In the genomic region with DNA sequence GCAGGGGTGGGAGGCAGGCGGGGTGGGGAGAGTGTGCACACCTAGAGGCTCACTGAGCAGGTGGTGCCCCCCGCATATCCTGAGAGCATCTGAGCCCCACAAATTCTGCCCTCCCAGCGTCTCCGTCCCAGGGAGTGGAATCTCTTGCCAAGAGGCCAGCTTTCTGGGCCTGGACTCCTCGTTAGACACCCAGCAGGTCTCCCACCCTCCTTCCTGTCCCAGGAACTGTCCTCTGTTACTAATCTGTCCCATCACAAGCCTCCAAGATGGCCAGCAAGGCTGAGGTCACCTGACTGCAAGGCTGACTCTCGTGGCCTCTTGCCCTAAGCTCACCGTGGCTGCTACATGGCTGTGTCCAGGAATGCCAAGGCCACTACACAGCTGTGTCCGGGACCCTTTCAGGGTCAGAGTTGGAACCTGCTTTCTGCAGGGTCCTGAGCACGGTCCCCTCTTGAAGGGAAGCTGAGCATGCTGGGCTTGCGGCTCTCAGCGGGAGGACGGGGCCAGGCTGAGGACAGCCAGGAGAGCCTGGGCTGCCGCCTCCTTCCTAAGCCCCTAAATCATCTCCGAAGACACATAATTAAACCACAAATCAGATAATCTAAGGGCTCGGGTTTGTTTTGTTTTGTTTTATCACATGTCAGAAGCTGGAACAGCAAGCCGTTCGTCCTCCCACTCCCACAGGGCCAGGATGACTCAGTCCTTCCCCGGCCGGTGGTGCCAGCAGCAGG, we compare ENCODE assay signal across 1 cellular context.
A peak's percentile ranks its signal among the peaks of the same experiment; 100 is the strongest.
TF ChIP-seq lines count a peak whose summit lies in the region.

No MANE protein-coding gene starts in this region.

TF ChIP-seq in K562, 482 proteins besides CTCF, POLR2A, EP300 and RAD21 (continued from another document and continues in another):
- TF ChIP-seq MYC (IDR thresholded peaks at IDR 0.05; ENCODE audit: low read depth, low read length) (no peak), MYC (CRISPR knock-in tag; IDR thresholded peaks at IDR 0.05; ENCODE audit: borderline replicate concordance, low read depth) (no peak), ZNF830 (CRISPR knock-in tag; IDR thresholded peaks at IDR 0.05) (no peak), SOX6 (IDR thresholded peaks at IDR 0.05) (peak; percentile 47; the same call in 1 of the 2 replicates), CGGBP1 (CRISPR knock-in tag; IDR thresholded peaks at IDR 0.05) (no peak), HOXB6 (CRISPR knock-in tag; IDR thresholded peaks at IDR 0.05; ENCODE audit: borderline replicate concordance) (no peak), E2F1 (CRISPR knock-in tag; IDR thresholded peaks at IDR 0.05) (no peak), MECOM (CRISPR knock-in tag; IDR thresholded peaks at IDR 0.05) (no peak), AFF4 (CRISPR knock-in tag; IDR thresholded peaks at IDR 0.05) (no peak), HDAC2 (IDR thresholded peaks at IDR 0.05) (no peak), SMAD2 (IDR thresholded peaks at IDR 0.05; ENCODE audit: low read depth, low read length) (no peak), GTF2F1 (IDR thresholded peaks at IDR 0.05; ENCODE audit: low read depth, low read length) (no peak), NR2C2 (CRISPR knock-in tag; IDR thresholded peaks at IDR 0.05) (no peak), NR2C2 (tag; IDR thresholded peaks at IDR 0.05) (no peak), XRCC3 (IDR thresholded peaks at IDR 0.05) (no peak), KAT7 (CRISPR knock-in tag; IDR thresholded peaks at IDR 0.05; ENCODE audit: borderline replicate concordance) (no peak), ZNF263 (CRISPR knock-in tag; IDR thresholded peaks at IDR 0.05; ENCODE audit: borderline replicate concordance) (peak; percentile 54; the same call in 1 of the 2 replicates), LCOR (CRISPR knock-in tag; IDR thresholded peaks at IDR 0.05) (no peak), HNRNPH1 (optimal IDR thresholded peaks at IDR 0.05; ENCODE audit: low read depth, low read length) (no peak), ZNF740 (CRISPR knock-in tag; IDR thresholded peaks at IDR 0.05) (no peak), ZNF740 (tag; IDR thresholded peaks at IDR 0.05) (no peak), ZNF707 (CRISPR knock-in tag; conservative IDR thresholded peaks at IDR 0.05) (no peak), BRD9 (IDR thresholded peaks at IDR 0.05; ENCODE audit: low read depth, partially characterized antibody) (no peak), ZNF146 (CRISPR knock-in tag; IDR thresholded peaks at IDR 0.05; ENCODE audit: unreplicated experiment) (no peak), DEAF1 (CRISPR knock-in tag; IDR thresholded peaks at IDR 0.05) (no peak), RFX7 (CRISPR knock-in tag; IDR thresholded peaks at IDR 0.05) (no peak), ZNF41 (CRISPR knock-in tag; conservative IDR thresholded peaks at IDR 0.05) (no peak), RCOR1 (IDR thresholded peaks at IDR 0.05; ENCODE audit: borderline replicate concordance in 1 of 2, low read depth in 2 of 2, low read length in 2 of 2) (peak in 1 of 2 experiments; percentile 51; a peak in 1 of 4 replicates), KAT2B (IDR thresholded peaks at IDR 0.05; ENCODE audit: low read depth, low read length) (no peak), HNRNPLL (IDR thresholded peaks at IDR 0.05; ENCODE audit: low read depth, low read length, poor library complexity, severe bottlenecking) (no peak), SNIP1 (IDR thresholded peaks at IDR 0.05; ENCODE audit: low read depth) (no peak), BRF1 (IDR thresholded peaks at IDR 0.05; ENCODE audit: borderline replicate concordance, extremely low read depth, insufficient read length) (no peak)
- TF ChIP-seq, protein P1, sequence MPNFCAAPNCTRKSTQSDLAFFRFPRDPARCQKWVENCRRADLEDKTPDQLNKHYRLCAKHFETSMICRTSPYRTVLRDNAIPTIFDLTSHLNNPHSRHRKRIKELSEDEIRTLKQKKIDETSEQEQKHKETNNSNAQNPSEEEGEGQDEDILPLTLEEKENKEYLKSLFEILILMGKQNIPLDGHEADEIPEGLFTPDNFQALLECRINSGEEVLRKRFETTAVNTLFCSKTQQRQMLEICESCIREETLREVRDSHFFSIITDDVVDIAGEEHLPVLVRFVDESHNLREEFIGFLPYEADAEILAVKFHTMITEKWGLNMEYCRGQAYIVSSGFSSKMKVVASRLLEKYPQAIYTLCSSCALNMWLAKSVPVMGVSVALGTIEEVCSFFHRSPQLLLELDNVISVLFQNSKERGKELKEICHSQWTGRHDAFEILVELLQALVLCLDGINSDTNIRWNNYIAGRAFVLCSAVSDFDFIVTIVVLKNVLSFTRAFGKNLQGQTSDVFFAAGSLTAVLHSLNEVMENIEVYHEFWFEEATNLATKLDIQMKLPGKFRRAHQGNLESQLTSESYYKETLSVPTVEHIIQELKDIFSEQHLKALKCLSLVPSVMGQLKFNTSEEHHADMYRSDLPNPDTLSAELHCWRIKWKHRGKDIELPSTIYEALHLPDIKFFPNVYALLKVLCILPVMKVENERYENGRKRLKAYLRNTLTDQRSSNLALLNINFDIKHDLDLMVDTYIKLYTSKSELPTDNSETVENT (CRISPR knock-in tag; IDR thresholded peaks at IDR 0.05), result no peak
- TF ChIP-seq, protein P2, sequence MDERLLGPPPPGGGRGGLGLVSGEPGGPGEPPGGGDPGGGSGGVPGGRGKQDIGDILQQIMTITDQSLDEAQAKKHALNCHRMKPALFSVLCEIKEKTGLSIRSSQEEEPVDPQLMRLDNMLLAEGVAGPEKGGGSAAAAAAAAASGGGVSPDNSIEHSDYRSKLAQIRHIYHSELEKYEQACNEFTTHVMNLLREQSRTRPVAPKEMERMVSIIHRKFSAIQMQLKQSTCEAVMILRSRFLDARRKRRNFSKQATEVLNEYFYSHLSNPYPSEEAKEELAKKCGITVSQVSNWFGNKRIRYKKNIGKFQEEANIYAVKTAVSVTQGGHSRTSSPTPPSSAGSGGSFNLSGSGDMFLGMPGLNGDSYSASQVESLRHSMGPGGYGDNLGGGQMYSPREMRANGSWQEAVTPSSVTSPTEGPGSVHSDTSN (CRISPR knock-in tag; IDR thresholded peaks at IDR 0.05; ENCODE audit: low read depth), result no peak
- TF ChIP-seq, protein P2 (tag; conservative IDR thresholded peaks at IDR 0.05; ENCODE audit: low read depth), result peak; percentile 65
- TF ChIP-seq, protein P3, sequence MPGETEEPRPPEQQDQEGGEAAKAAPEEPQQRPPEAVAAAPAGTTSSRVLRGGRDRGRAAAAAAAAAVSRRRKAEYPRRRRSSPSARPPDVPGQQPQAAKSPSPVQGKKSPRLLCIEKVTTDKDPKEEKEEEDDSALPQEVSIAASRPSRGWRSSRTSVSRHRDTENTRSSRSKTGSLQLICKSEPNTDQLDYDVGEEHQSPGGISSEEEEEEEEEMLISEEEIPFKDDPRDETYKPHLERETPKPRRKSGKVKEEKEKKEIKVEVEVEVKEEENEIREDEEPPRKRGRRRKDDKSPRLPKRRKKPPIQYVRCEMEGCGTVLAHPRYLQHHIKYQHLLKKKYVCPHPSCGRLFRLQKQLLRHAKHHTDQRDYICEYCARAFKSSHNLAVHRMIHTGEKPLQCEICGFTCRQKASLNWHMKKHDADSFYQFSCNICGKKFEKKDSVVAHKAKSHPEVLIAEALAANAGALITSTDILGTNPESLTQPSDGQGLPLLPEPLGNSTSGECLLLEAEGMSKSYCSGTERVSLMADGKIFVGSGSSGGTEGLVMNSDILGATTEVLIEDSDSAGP (CRISPR knock-in tag; IDR thresholded peaks at IDR 0.05), result no peak
- TF ChIP-seq, protein P4, sequence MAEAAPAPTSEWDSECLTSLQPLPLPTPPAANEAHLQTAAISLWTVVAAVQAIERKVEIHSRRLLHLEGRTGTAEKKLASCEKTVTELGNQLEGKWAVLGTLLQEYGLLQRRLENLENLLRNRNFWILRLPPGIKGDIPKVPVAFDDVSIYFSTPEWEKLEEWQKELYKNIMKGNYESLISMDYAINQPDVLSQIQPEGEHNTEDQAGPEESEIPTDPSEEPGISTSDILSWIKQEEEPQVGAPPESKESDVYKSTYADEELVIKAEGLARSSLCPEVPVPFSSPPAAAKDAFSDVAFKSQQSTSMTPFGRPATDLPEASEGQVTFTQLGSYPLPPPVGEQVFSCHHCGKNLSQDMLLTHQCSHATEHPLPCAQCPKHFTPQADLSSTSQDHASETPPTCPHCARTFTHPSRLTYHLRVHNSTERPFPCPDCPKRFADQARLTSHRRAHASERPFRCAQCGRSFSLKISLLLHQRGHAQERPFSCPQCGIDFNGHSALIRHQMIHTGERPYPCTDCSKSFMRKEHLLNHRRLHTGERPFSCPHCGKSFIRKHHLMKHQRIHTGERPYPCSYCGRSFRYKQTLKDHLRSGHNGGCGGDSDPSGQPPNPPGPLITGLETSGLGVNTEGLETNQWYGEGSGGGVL (CRISPR knock-in tag; IDR thresholded peaks at IDR 0.05), result no peak
- TF ChIP-seq, protein P5, sequence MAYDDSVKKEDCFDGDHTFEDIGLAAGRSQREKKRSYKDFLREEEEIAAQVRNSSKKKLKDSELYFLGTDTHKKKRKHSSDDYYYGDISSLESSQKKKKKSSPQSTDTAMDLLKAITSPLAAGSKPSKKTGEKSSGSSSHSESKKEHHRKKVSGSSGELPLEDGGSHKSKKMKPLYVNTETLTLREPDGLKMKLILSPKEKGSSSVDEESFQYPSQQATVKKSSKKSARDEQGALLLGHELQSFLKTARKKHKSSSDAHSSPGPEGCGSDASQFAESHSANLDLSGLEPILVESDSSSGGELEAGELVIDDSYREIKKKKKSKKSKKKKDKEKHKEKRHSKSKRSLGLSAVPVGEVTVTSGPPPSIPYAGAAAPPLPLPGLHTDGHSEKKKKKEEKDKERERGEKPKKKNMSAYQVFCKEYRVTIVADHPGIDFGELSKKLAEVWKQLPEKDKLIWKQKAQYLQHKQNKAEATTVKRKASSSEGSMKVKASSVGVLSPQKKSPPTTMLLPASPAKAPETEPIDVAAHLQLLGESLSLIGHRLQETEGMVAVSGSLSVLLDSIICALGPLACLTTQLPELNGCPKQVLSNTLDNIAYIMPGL (CRISPR knock-in tag; IDR thresholded peaks at IDR 0.05), result no peak
